ENCODE assay signal across 8 cellular contexts in genomic region chr12:4320859-4321701, GRCh38. TPM values are rescaled to one million over a fixed set of nuclear protein-coding genes. Genes with fewer than 3 reads are reported as not detected.
DNase-seq lines count a peak whose midpoint lies in the region; ATAC-seq and TF ChIP-seq lines count a peak whose summit lies in the region.

Gene TIGAR (plus strand): TSS chr12:4321213. CDS start chr12:4321272, 59 bp downstream.

- ATAC-seq in GM18498 (IDR thresholded peaks at IDR 0.05; ENCODE audit: unreplicated experiment), result peak; percentile 95
- ATAC-seq in HG02885 (IDR thresholded peaks at IDR 0.05; ENCODE audit: poor library complexity, unreplicated experiment), result peak; percentile 96

- H3K4me1 ChIP-seq in left ventricle myocardium inferior, result peaks cover 40% of the 10 kb centered on the region

- H3K4me3 ChIP-seq in left ventricle myocardium inferior, result peak within 1 kb of the TSS; percentile 82

- H3K9me3 Mint-ChIP-seq in T-helper 1 cell treated with Interleukin-12 subunit alpha and Interleukin-12 subunit beta and Interleukin-4 antibody, amounts not matched to agents 30 μg/mL and 1 μg/mL, for 36 hours, result no peaks in the 10 kb centered on the region
- peaks cover 3% of the 10 kb centered on the region for H3K9me3 Mint-ChIP-seq in progenitor cell of endocrine pancreas (ENCODE audit: low read depth)

- H3K36me3 Mint-ChIP-seq in T-helper 1 cell treated with Interleukin-12 subunit alpha and Interleukin-12 subunit beta and Interleukin-4 antibody, amounts not matched to agents 30 μg/mL and 1 μg/mL, for 36 hours (ENCODE audit: low read depth), result peaks cover 11% of the 10 kb centered on the region
- H3K36me3 Mint-ChIP-seq in progenitor cell of endocrine pancreas (ENCODE audit: insufficient read depth), result peaks cover 8% of the 10 kb centered on the region

- peak within 1 kb of the TSS; percentile 92 for H3K4me3 Mint-ChIP-seq in T-helper 1 cell treated with Interleukin-12 subunit alpha and Interleukin-12 subunit beta and Interleukin-4 antibody, amounts not matched to agents 30 μg/mL and 1 μg/mL, for 36 hours
- peak within 1 kb of the TSS; percentile 90 for H3K4me3 Mint-ChIP-seq in progenitor cell of endocrine pancreas (ENCODE audit: low read depth)

- H3K27me3 ChIP-seq in left ventricle myocardium inferior (ENCODE audit: low read depth), result no peaks in the 10 kb centered on the region

- H3K27ac ChIP-seq in left ventricle myocardium inferior (replicated peaks), result peak within 1 kb of the TSS; percentile 89

- peak; percentile 84 for DNase-seq in NCI-H1694 (lab: John Stamatoyannopoulos, UW)
- peak; percentile 42 to 96 (median 88) for DNase-seq in amygdala (lab: John Stamatoyannopoulos, UW)
- peak; percentile 94 for DNase-seq in left ventricle myocardium inferior
- DNase-seq in progenitor cell of endocrine pancreas (ENCODE audit: low spot score, unreplicated experiment), result peak; percentile 99
- DNase-seq in ureter (ENCODE audit: low spot score), result peak; percentile 93

- no peak for TF ChIP-seq CTCF in left ventricle myocardium inferior (IDR thresholded peaks at IDR 0.05; ENCODE audit: borderline replicate concordance)
- no peak for TF ChIP-seq CTCF in progenitor cell of endocrine pancreas (IDR thresholded peaks at IDR 0.05; ENCODE audit: unreplicated experiment)

- H3K36me3 ChIP-seq in left ventricle myocardium inferior, result no peaks in the 10 kb centered on the region

- H3K27ac Mint-ChIP-seq in T-helper 1 cell treated with Interleukin-12 subunit alpha and Interleukin-12 subunit beta and Interleukin-4 antibody, amounts not matched to agents 30 μg/mL and 1 μg/mL, for 36 hours, result peak within 1 kb of the TSS; percentile 88
- peak within 1 kb of the TSS; percentile 98 for H3K27ac Mint-ChIP-seq in progenitor cell of endocrine pancreas

- peaks cover 32% of the 10 kb centered on the region for H3K4me1 Mint-ChIP-seq in T-helper 1 cell treated with Interleukin-12 subunit alpha and Interleukin-12 subunit beta and Interleukin-4 antibody, amounts not matched to agents 30 μg/mL and 1 μg/mL, for 36 hours (ENCODE audit: low read depth)
- peaks cover 11% of the 10 kb centered on the region for H3K4me1 Mint-ChIP-seq in progenitor cell of endocrine pancreas (ENCODE audit: low read depth)

- no peaks in the 10 kb centered on the region for H3K9me3 ChIP-seq in left ventricle myocardium inferior (replicated peaks)

- H3K27me3 Mint-ChIP-seq in T-helper 1 cell treated with Interleukin-12 subunit alpha and Interleukin-12 subunit beta and Interleukin-4 antibody, amounts not matched to agents 30 μg/mL and 1 μg/mL, for 36 hours (ENCODE audit: low read depth), result no peaks in the 10 kb centered on the region
- H3K27me3 Mint-ChIP-seq in progenitor cell of endocrine pancreas, result no peaks in the 10 kb centered on the region

- intact Hi-C loops in left ventricle myocardium inferior (cut with micrococcal nuclease), result no loop called here

RNA-seq across cellular contexts. Expression of gene TIGAR, which starts in this region (rescaled TPM):
- total RNA-seq in left ventricle myocardium inferior, result 13.6 TPM
- total RNA-seq in progenitor cell of endocrine pancreas, result 18.2 and 21.6 TPM in 2 replicates
- 14.3 TPM for total RNA-seq in ureter

Comparison
In these comparisons a context has a peak if more than half of its experiments do, and no peak if none do; other contexts are left out.
1. Peak in every context shown above with its lines: DNase-seq, ATAC-seq, H3K4me3 ChIP-seq and H3K27ac ChIP-seq.